1 cellular context compared by ENCODE assay signal in the genomic region with DNA sequence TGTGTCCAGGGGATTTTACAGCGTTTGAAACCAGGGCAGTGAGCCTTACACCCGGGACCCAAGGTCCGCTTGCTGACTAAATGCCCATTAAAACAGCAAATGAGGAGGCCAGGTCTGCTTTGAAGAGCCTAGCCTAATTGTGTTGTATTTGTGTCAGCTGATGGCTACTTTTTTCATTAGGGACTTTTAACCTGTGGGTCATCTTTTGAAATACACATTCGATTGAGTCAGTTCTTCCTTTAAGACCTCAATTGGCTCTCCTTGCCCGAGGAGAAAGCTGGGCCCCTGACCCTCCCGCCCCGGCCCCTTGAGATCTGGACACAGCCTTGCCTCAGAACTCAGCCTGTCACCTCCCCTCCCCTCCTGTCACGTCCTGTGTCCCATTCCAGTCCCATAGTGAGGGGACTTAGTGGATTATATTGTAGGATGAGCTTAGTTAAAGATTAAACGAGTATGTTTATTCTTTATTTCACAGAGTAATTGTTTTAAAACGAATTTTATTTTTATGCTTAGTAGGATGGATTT.
TF ChIP-seq lines count a peak whose summit lies in the region.

No MANE protein-coding gene starts in this region.

TF ChIP-seq in K562, 482 proteins besides CTCF, POLR2A, EP300 and RAD21 (continued from another document):
- TF ChIP-seq, protein P1, sequence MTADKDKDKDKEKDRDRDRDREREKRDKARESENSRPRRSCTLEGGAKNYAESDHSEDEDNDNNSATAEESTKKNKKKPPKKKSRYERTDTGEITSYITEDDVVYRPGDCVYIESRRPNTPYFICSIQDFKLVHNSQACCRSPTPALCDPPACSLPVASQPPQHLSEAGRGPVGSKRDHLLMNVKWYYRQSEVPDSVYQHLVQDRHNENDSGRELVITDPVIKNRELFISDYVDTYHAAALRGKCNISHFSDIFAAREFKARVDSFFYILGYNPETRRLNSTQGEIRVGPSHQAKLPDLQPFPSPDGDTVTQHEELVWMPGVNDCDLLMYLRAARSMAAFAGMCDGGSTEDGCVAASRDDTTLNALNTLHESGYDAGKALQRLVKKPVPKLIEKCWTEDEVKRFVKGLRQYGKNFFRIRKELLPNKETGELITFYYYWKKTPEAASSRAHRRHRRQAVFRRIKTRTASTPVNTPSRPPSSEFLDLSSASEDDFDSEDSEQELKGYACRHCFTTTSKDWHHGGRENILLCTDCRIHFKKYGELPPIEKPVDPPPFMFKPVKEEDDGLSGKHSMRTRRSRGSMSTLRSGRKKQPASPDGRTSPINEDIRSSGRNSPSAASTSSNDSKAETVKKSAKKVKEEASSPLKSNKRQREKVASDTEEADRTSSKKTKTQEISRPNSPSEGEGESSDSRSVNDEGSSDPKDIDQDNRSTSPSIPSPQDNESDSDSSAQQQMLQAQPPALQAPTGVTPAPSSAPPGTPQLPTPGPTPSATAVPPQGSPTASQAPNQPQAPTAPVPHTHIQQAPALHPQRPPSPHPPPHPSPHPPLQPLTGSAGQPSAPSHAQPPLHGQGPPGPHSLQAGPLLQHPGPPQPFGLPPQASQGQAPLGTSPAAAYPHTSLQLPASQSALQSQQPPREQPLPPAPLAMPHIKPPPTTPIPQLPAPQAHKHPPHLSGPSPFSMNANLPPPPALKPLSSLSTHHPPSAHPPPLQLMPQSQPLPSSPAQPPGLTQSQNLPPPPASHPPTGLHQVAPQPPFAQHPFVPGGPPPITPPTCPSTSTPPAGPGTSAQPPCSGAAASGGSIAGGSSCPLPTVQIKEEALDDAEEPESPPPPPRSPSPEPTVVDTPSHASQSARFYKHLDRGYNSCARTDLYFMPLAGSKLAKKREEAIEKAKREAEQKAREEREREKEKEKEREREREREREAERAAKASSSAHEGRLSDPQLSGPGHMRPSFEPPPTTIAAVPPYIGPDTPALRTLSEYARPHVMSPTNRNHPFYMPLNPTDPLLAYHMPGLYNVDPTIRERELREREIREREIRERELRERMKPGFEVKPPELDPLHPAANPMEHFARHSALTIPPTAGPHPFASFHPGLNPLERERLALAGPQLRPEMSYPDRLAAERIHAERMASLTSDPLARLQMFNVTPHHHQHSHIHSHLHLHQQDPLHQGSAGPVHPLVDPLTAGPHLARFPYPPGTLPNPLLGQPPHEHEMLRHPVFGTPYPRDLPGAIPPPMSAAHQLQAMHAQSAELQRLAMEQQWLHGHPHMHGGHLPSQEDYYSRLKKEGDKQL (CRISPR knock-in tag; IDR thresholded peaks at IDR 0.05; ENCODE audit: borderline replicate concordance), result no peak
